Comparison of ENCODE assay signal across 7 cellular contexts in the genomic region with DNA sequence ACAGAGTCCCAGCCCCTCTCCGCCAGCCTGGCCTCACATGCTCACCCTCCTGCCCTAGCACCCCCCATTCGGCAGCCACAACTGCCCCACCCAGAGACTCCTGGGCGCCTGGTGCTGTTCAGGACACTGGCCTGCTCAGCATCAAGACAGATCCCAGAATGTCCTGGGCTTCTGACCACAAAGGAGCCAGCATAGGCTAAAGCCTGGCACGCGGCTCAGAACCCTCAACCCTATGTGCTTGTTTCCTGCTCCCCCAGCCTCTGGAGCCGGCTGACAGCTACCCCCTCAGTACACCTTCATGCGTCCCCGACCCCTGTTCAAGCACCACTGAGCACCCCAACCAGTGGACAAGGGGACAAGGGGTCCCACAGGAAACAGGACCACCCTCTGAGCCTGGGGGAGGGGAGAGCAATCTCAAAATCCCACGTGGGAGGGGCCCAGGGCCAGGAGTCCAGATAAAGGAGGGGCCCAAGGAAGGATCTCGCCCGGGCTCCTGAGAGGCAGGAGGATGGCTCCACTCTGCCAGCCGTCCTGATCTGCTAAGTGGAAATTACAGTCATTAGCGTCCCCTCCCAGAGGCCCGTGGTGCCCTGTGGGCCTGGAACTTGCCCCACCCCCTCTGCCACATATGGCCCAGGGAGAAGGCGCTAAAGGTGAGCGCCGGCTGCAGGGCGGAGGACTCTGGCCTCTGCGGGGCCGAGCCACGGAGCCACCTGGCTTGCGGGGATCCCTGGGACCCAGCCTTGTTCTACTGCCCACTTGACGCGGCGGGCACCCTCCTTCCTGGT. TPM values are rescaled to one million over a fixed set of nuclear protein-coding genes. Genes with fewer than 3 reads are reported as not detected.
DNase-seq lines count a peak whose midpoint lies in the region; ATAC-seq and TF ChIP-seq lines count a peak whose summit lies in the region.

No MANE protein-coding gene starts in this region.

- H3K27me3 Mint-ChIP-seq in progenitor cell of endocrine pancreas: peaks cover 5% of the 10 kb centered on the region

- DNase-seq in H4 (ENCODE audit: low spot score): peak; percentile 47
- no peak for DNase-seq in fibroblast of lung (ENCODE audit: low read depth in 2 of 2)
- no peak for DNase-seq in progenitor cell of endocrine pancreas (ENCODE audit: low spot score, unreplicated experiment)
- DNase-seq in stimulated activated CD4-positive, alpha-beta T cell treated with anti-CD3 and anti-CD28 coated beads, Interleukin-15, amount 100 ng/mL, for 24 hours: no peak
- DNase-seq in stimulated activated CD4-positive, alpha-beta T cell treated with anti-CD3 and anti-CD28 coated beads, Interleukin-4, amount 100 ng/mL, for 1 hour: no peak

- no peak overlapping the region for H3K9ac ChIP-seq in fibroblast of lung (ENCODE audit: insufficient read depth, low read length)

- TF ChIP-seq CTCF in fibroblast of lung (conservative IDR thresholded peaks at IDR 0.05 in 1 of 2, IDR thresholded peaks at IDR 0.05 in 1 of 2; ENCODE audit: low read depth in 1 of 2, low read length in 2 of 2): no peak
- TF ChIP-seq CTCF in progenitor cell of endocrine pancreas (IDR thresholded peaks at IDR 0.05; ENCODE audit: unreplicated experiment): no peak

- H3K4me3 ChIP-seq in fibroblast of lung (replicated peaks in 1 of 4; ENCODE audit: control extremely low read depth in 1 of 4, insufficient read depth in 1 of 4, low read depth in 3 of 4, low read length in 4 of 4): peak overlapping the region; percentile 15 to 86 (median 56)

- H3K27me3 ChIP-seq in fibroblast of lung (ENCODE audit: control insufficient read depth, insufficient read depth, low read length): peaks cover 3% of the 10 kb centered on the region

- H3K4me1 Mint-ChIP-seq in progenitor cell of endocrine pancreas (ENCODE audit: low read depth): peaks cover 16% of the 10 kb centered on the region

- H3K79me2 ChIP-seq in fibroblast of lung (ENCODE audit: control insufficient read depth, insufficient read depth, low read length): no peaks in the 10 kb centered on the region

- H3K9me3 ChIP-seq in fibroblast of lung (ENCODE audit: control insufficient read depth, insufficient read depth, low read depth, low read length): no peaks in the 10 kb centered on the region

- peak overlapping the region; percentile 80 for H3K4me3 Mint-ChIP-seq in progenitor cell of endocrine pancreas (ENCODE audit: low read depth)

- peaks cover 32% of the 10 kb centered on the region for H3K4me1 ChIP-seq in fibroblast of lung (ENCODE audit: control insufficient read depth, extremely low read depth, insufficient read depth, low read length)

- peak overlapping the region; percentile 85 for H3K27ac Mint-ChIP-seq in progenitor cell of endocrine pancreas

- H3K36me3 ChIP-seq in fibroblast of lung (ENCODE audit: control insufficient read depth, insufficient read depth, low read length): no peaks in the 10 kb centered on the region

- no peaks in the 10 kb centered on the region for H3K36me3 Mint-ChIP-seq in progenitor cell of endocrine pancreas (ENCODE audit: insufficient read depth)

- H4K20me1 ChIP-seq in fibroblast of lung (ENCODE audit: control insufficient read depth, extremely low read depth, insufficient read depth, low read length): no peaks in the 10 kb centered on the region

- no peaks in the 10 kb centered on the region for H3K9me3 Mint-ChIP-seq in progenitor cell of endocrine pancreas (ENCODE audit: low read depth)

- ATAC-seq in SK-N-SH treated with all-trans-retinoic acid at 6 μM for 48 hours (peak; percentile 3; the same call in 2 of the 3 replicates), GM18861 (IDR thresholded peaks at IDR 0.05; ENCODE audit: unreplicated experiment) (no peak)

- no peak overlapping the region for H3K27ac ChIP-seq in fibroblast of lung (ENCODE audit: insufficient read depth, low read length)

- no peak overlapping the region for H2AFZ ChIP-seq in fibroblast of lung (ENCODE audit: low read length)

- H3K4me2 ChIP-seq in fibroblast of lung (ENCODE audit: extremely low read depth, insufficient read depth, low read length): peak overlapping the region; percentile 64

TF ChIP-seq in SK-N-SH treated with all-trans-retinoic acid at 6 μM for 48 hours, 23 proteins besides CTCF, POLR2A, EP300 and RAD21:
- TF ChIP-seq ZFP3 (CRISPR knock-in tag; IDR thresholded peaks at IDR 0.05) (no peak), ESRRG (CRISPR knock-in tag; IDR thresholded peaks at IDR 0.05) (no peak)
- TF ChIP-seq, protein P1, sequence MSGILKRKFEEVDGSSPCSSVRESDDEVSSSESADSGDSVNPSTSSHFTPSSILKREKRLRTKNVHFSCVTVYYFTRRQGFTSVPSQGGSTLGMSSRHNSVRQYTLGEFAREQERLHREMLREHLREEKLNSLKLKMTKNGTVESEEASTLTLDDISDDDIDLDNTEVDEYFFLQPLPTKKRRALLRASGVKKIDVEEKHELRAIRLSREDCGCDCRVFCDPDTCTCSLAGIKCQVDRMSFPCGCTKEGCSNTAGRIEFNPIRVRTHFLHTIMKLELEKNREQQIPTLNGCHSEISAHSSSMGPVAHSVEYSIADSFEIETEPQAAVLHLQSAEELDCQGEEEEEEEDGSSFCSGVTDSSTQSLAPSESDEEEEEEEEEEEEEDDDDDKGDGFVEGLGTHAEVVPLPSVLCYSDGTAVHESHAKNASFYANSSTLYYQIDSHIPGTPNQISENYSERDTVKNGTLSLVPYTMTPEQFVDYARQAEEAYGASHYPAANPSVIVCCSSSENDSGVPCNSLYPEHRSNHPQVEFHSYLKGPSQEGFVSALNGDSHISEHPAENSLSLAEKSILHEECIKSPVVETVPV (CRISPR knock-in tag; IDR thresholded peaks at IDR 0.05): no peak
TF ChIP-seq in SK-N-SH treated with all-trans-retinoic acid at 6 μM for 48 hours: peak in this region for 0.

RNA-seq across cellular contexts. Expression of a gene that starts 27.1 kb away (rescaled TPM):
- 0.10 TPM in 1 of 2 replicates, not detected in the other for total RNA-seq in H4 (2014; rRNA removed; shearing (Covaris generic))
- 0.17 and 0.26 TPM in 2 replicates for total RNA-seq in fibroblast of lung
- not detected in 2 replicates for polyA plus RNA-seq in fibroblast of lung
- 0.05 TPM in 1 of 2 replicates, not detected in the other for polyA plus RNA-seq in fibroblast of lung (2012)
- polyA minus RNA-seq in fibroblast of lung (ENCODE audit: low replicate concordance): not detected in 2 replicates
- 0.57 and 0.69 TPM in 2 replicates for total RNA-seq in progenitor cell of endocrine pancreas
